14 cellular contexts compared by ENCODE assay signal in the genomic region with DNA sequence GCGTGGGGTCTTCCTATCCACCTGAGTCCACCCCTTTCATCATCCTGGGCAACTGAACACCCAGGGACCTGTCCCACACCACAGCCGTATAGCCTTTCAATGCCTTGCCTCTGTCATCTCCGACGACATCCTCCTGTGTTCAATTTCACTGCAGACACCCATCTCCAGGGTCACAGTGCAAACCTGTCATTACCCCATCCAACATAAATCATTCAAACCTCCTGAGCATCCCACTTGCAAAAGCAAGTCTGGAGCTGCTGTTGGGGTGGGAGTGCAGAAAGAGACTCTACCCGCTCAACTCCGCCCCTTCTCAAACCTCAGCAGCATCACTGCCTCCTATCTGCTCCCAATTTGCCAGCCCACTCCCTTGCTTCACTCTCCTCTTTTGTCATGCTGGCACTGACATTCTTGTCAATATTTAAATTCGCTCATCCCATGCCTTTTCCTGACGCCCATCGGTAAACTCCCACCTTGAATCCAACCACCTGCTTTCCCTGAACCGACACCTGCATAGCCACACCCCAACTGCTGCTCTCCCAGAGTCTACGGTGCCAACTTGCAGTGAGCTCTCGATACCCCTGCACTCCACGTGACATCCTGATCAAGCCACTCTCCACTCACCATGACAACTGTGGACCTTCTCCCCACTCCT. TPM values are rescaled to one million over a fixed set of nuclear protein-coding genes. Genes with fewer than 3 reads are reported as not detected.
DNase-seq lines count a peak whose midpoint lies in the region; ATAC-seq and TF ChIP-seq lines count a peak whose summit lies in the region.
"Had no signal": no experiment of that assay in that cellular context is flagged by ENCODE, and none has a peak within 500 bp of the region (broad histone marks: within the 10 kb centered on the region; RNA-seq: fewer than 3 reads in every experiment).

No MANE protein-coding gene starts in this region.

- peaks cover 44% of the 10 kb centered on the region for H3K36me3 Mint-ChIP-seq in GM23338 (ENCODE audit: low read depth)
- H3K36me3 Mint-ChIP-seq in T-helper 17 cell (ENCODE audit: low read depth) = peaks cover 27% of the 10 kb centered on the region
- peaks cover 67% of the 10 kb centered on the region for H3K36me3 Mint-ChIP-seq in endothelial cell (ENCODE audit: low read depth, unreplicated experiment)

- H3K4me3 ChIP-seq in GM23338 = no peak overlapping the region
- no peak overlapping the region for H3K4me3 ChIP-seq in effector memory CD4-positive, alpha-beta T cell (ENCODE audit: insufficient read depth, low read depth, low read length, poor library complexity, severe bottlenecking)
- H3K4me3 ChIP-seq: left lung, right lobe of liver had no signal

- TF ChIP-seq CTCF in GM23338 (conservative IDR thresholded peaks at IDR 0.05; ENCODE audit: low read depth in 2 of 2) = no peak
- TF ChIP-seq CTCF in endothelial cell (IDR thresholded peaks at IDR 0.05; ENCODE audit: unreplicated experiment) = no peak

- H3K27ac ChIP-seq in GM23338 (ENCODE audit: low read depth) = no peak overlapping the region
- H3K27ac ChIP-seq in effector memory CD4-positive, alpha-beta T cell (ENCODE audit: insufficient read depth, low read length, poor library complexity, severe bottlenecking) = no peak overlapping the region

- DNase-seq in GM23338 (ENCODE audit: low spot score) (peak; percentile 36), T-helper 17 cell (no peak), endothelial cell (ENCODE audit: low spot score) (no peak), sciatic nerve (ENCODE audit: low spot score) (peak; percentile 26), AG08395 (ENCODE audit: low spot score) (no peak)
- DNase-seq in effector memory CD4-positive, alpha-beta T cell = no peak
- DNase-seq: cerebellar nuclear complex; HCEC 1CT; NCI-H1436; right lobe of liver; stimulated activated naive CD4-positive, alpha-beta T cell treated with Interleukin-2 at 50 U/mL for 16 hours had no signal

- no peaks in the 10 kb centered on the region for H3K4me1 ChIP-seq in GM23338 (ENCODE audit: insufficient read depth)
- H3K4me1 ChIP-seq in effector memory CD4-positive, alpha-beta T cell (ENCODE audit: control insufficient read depth, insufficient read depth, low read length, poor library complexity, severe bottlenecking) = no peaks in the 10 kb centered on the region

- no peak overlapping the region for H2AFZ ChIP-seq in GM23338

- H3K9me3 ChIP-seq in T-helper 17 cell (ENCODE audit: control insufficient read depth, low read length, poor library complexity, severe bottlenecking) = no peaks in the 10 kb centered on the region
- no peaks in the 10 kb centered on the region for H3K9me3 ChIP-seq in effector memory CD4-positive, alpha-beta T cell (ENCODE audit: control insufficient read depth, low read length)
- H3K9me3 ChIP-seq: left lung, right lobe of liver had no signal

- no peak overlapping the region for H3K4me2 ChIP-seq in GM23338

- H3K4me1 Mint-ChIP-seq in GM23338 (peaks cover 13% of the 10 kb centered on the region), T-helper 17 cell (peaks cover 27% of the 10 kb centered on the region), endothelial cell (ENCODE audit: unreplicated experiment) (peaks cover 41% of the 10 kb centered on the region)

- peaks cover 14% of the 10 kb centered on the region for H4K20me1 ChIP-seq in GM23338 (replicated peaks; ENCODE audit: insufficient read depth)

- no peaks in the 10 kb centered on the region for H3F3A ChIP-seq in GM23338 (replicated peaks; ENCODE audit: low read depth)

- H3K4me3 Mint-ChIP-seq in GM23338 (no peak overlapping the region), T-helper 17 cell (no peak overlapping the region), endothelial cell (ENCODE audit: unreplicated experiment) (peak overlapping the region; percentile 39)

- intact Hi-C loops in sciatic nerve (cut with DNase I) = no loop called here

- no peaks in the 10 kb centered on the region for H3K79me2 ChIP-seq in GM23338 (replicated peaks; ENCODE audit: insufficient read depth)

- ATAC-seq in GM23338 = no peak
- no peak for ATAC-seq in T-helper 17 cell
- no peak for ATAC-seq in sciatic nerve
- ATAC-seq in HG02798 (IDR thresholded peaks at IDR 0.05; ENCODE audit: poor library complexity, unreplicated experiment) = no peak
- ATAC-seq: left lung had no signal

- no peaks in the 10 kb centered on the region for H3K9me2 ChIP-seq in GM23338 (ENCODE audit: insufficient read depth)

- H3K9me3 Mint-ChIP-seq in GM23338 = no peaks in the 10 kb centered on the region
- no peaks in the 10 kb centered on the region for H3K9me3 Mint-ChIP-seq in endothelial cell (ENCODE audit: unreplicated experiment)

- H3K27me3 ChIP-seq in GM23338 (ENCODE audit: insufficient read depth) = no peaks in the 10 kb centered on the region
- H3K27me3 ChIP-seq in effector memory CD4-positive, alpha-beta T cell (replicated peaks; ENCODE audit: control insufficient read depth, insufficient read depth, low read length, poor library complexity, severe bottlenecking) = no peaks in the 10 kb centered on the region
- H3K27me3 ChIP-seq: left lung, right lobe of liver had no signal

- peak overlapping the region; percentile 28; the same call in 1 of the 2 replicates for H3K27ac Mint-ChIP-seq in GM23338
- H3K27ac Mint-ChIP-seq in T-helper 17 cell = peak overlapping the region; percentile 91
- H3K27ac Mint-ChIP-seq in endothelial cell (ENCODE audit: unreplicated experiment) = no peak overlapping the region

- peaks cover 24% of the 10 kb centered on the region for H3K36me3 ChIP-seq in GM23338 (ENCODE audit: insufficient read depth)
- peaks cover 95% of the 10 kb centered on the region for H3K36me3 ChIP-seq in effector memory CD4-positive, alpha-beta T cell (ENCODE audit: control insufficient read depth, insufficient read depth, low read length)

- peaks cover 10% of the 10 kb centered on the region for H3K27me3 Mint-ChIP-seq in GM23338 (ENCODE audit: insufficient read depth, low read depth, poor library complexity)
- no peaks in the 10 kb centered on the region for H3K27me3 Mint-ChIP-seq in T-helper 17 cell
- H3K27me3 Mint-ChIP-seq in endothelial cell (ENCODE audit: unreplicated experiment) = peaks cover 10% of the 10 kb centered on the region

TF ChIP-seq in GM23338, 12 proteins besides CTCF, POLR2A, EP300 and RAD21 (continues in another document):
- TF ChIP-seq, protein P1, sequence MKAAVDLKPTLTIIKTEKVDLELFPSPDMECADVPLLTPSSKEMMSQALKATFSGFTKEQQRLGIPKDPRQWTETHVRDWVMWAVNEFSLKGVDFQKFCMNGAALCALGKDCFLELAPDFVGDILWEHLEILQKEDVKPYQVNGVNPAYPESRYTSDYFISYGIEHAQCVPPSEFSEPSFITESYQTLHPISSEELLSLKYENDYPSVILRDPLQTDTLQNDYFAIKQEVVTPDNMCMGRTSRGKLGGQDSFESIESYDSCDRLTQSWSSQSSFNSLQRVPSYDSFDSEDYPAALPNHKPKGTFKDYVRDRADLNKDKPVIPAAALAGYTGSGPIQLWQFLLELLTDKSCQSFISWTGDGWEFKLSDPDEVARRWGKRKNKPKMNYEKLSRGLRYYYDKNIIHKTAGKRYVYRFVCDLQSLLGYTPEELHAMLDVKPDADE (IDR thresholded peaks at IDR 0.05) = no peak
- TF ChIP-seq ZNF114 (CRISPR knock-in tag; IDR thresholded peaks at IDR 0.05) = no peak
- no peak for TF ChIP-seq JUNB (IDR thresholded peaks at IDR 0.05; ENCODE audit: unreplicated experiment)
- TF ChIP-seq STAT1 (IDR thresholded peaks at IDR 0.05; ENCODE audit: unreplicated experiment) = no peak
- no peak for TF ChIP-seq CREB1 (CRISPR knock-in tag; IDR thresholded peaks at IDR 0.05; ENCODE audit: low read depth)
- TF ChIP-seq ZNF331 (CRISPR knock-in tag; IDR thresholded peaks at IDR 0.05; ENCODE audit: low read depth) = no peak
- no peak for TF ChIP-seq EZH2phosphoT487 (IDR thresholded peaks at IDR 0.05; ENCODE audit: unreplicated experiment)
- no peak for TF ChIP-seq POLR2AphosphoS5 (IDR thresholded peaks at IDR 0.05; ENCODE audit: low read depth)
- no peak for TF ChIP-seq NANOG (IDR thresholded peaks at IDR 0.05; ENCODE audit: borderline replicate concordance)
- TF ChIP-seq, protein P2, sequence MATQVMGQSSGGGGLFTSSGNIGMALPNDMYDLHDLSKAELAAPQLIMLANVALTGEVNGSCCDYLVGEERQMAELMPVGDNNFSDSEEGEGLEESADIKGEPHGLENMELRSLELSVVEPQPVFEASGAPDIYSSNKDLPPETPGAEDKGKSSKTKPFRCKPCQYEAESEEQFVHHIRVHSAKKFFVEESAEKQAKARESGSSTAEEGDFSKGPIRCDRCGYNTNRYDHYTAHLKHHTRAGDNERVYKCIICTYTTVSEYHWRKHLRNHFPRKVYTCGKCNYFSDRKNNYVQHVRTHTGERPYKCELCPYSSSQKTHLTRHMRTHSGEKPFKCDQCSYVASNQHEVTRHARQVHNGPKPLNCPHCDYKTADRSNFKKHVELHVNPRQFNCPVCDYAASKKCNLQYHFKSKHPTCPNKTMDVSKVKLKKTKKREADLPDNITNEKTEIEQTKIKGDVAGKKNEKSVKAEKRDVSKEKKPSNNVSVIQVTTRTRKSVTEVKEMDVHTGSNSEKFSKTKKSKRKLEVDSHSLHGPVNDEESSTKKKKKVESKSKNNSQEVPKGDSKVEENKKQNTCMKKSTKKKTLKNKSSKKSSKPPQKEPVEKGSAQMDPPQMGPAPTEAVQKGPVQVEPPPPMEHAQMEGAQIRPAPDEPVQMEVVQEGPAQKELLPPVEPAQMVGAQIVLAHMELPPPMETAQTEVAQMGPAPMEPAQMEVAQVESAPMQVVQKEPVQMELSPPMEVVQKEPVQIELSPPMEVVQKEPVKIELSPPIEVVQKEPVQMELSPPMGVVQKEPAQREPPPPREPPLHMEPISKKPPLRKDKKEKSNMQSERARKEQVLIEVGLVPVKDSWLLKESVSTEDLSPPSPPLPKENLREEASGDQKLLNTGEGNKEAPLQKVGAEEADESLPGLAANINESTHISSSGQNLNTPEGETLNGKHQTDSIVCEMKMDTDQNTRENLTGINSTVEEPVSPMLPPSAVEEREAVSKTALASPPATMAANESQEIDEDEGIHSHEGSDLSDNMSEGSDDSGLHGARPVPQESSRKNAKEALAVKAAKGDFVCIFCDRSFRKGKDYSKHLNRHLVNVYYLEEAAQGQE (IDR thresholded peaks at IDR 0.05; ENCODE audit: unreplicated experiment) = no peak

RNA-seq across cellular contexts. Expression of a gene that starts 37.0 kb away (rescaled TPM):
- total RNA-seq in GM23338 (2014; rRNA removed; shearing (Covaris generic)) = 11.0 and 16.0 TPM in 2 replicates
- 7.0 and 8.3 TPM in 2 replicates for polyA plus RNA-seq in GM23338 (2016; fragmentation: Nextera tagmentation; extraction: Ambion mirVana)
- total RNA-seq in T-helper 17 cell (100 to 1,000 TPM; 159 to 164 TPM), endothelial cell (ENCODE audit: unreplicated experiment) (55.2 TPM), sciatic nerve (138 TPM)

RNA-seq across cellular contexts. Expression of a gene that starts 44.0 kb away (rescaled TPM):
- 22.9 and 28.7 TPM in 2 replicates for total RNA-seq in GM23338 (2014; rRNA removed; shearing (Covaris generic))
- 11.1 and 13.0 TPM in 2 replicates for polyA plus RNA-seq in GM23338 (2016; fragmentation: Nextera tagmentation; extraction: Ambion mirVana)
- 100 to 1,000 TPM; 122 to 123 TPM for total RNA-seq in T-helper 17 cell
- total RNA-seq in endothelial cell (ENCODE audit: unreplicated experiment) = 24.1 TPM
- total RNA-seq in sciatic nerve = 42.9 TPM
- polyA plus RNA-seq: neural cell had no signal

Comparison
In these comparisons a context has a peak if more than half of its experiments do, and no peak if none do; other contexts are left out.
1. DNase-seq: peak in GM23338 (single experiment) and sciatic nerve (single experiment); none in T-helper 17 cell (0 of 3), endothelial cell (single experiment), effector memory CD4-positive, alpha-beta T cell (0 of 3) and AG08395 (single experiment).